ENCODE assay signal across 9 cellular contexts in genomic region chr18:59881728-59882685, GRCh38. TPM values are rescaled to one million over a fixed set of nuclear protein-coding genes. Genes with fewer than 3 reads are reported as not detected.
A peak's percentile ranks its signal among the peaks of the same experiment; 100 is the strongest.
DNase-seq lines count a peak whose midpoint lies in the region; ATAC-seq and TF ChIP-seq lines count a peak whose summit lies in the region.
"Had no signal": no experiment of that assay in that cellular context is flagged by ENCODE, and none has a peak within 500 bp of the region (broad histone marks: within the 10 kb centered on the region; RNA-seq: fewer than 3 reads in every experiment).

No MANE protein-coding gene starts in this region.

- TF ChIP-seq CTCF in sigmoid colon (IDR thresholded peaks at IDR 0.05): no peak
- no peak for TF ChIP-seq CTCF in gastroesophageal sphincter (IDR thresholded peaks at IDR 0.05)

- no peaks in the 10 kb centered on the region for H3K27me3 ChIP-seq in sigmoid colon
- H3K27me3 ChIP-seq in gastroesophageal sphincter: no peaks in the 10 kb centered on the region

- H3K4me3 ChIP-seq in sigmoid colon (no peak overlapping the region), gastroesophageal sphincter (peak overlapping the region in 1 of 2 donors; percentile 7)

- peak; percentile 32 for DNase-seq in NCI-H2171 treated with DMSO at 0.1 percent for 48 hours (lab: John Stamatoyannopoulos, UW)
- DNase-seq in NCI-H2171 (lab: John Stamatoyannopoulos, UW): no peak
- DNase-seq in SKM-1 treated with dmso at 0.1 percent for 144 hours (lab: John Stamatoyannopoulos, UW; ENCODE audit: unreplicated experiment): peak; percentile 69
- peak; percentile 30 for DNase-seq in fibroblast of gingiva (ENCODE audit: low read depth)
- DNase-seq in sigmoid colon: no peak
- no peak for DNase-seq in midbrain (lab: John Stamatoyannopoulos, UW)

- TF ChIP-seq EP300 in sigmoid colon (IDR thresholded peaks at IDR 0.05) (no peak), gastroesophageal sphincter (IDR thresholded peaks at IDR 0.05) (no peak)

- WGBS in sigmoid colon, 2 donors: 5 to 25% methylated on average over 11 of the region's 11 CpGs
- WGBS in gastroesophageal sphincter (ENCODE audit: low coverage in 1 of 2), 2 donors: 32 to 36% methylated on average over 8 to 11 of the region's 11 CpGs

- H3K36me3 ChIP-seq in sigmoid colon (no peaks in the 10 kb centered on the region), gastroesophageal sphincter (no peaks in the 10 kb centered on the region)

- H3K9me3 ChIP-seq in sigmoid colon (no peaks in the 10 kb centered on the region), gastroesophageal sphincter (no peaks in the 10 kb centered on the region)

- intact Hi-C loops in sigmoid colon (cut with DNase I): no loop called here

- peaks cover 0 to 16% (median 2%) of the 10 kb centered on the region in 4 donors for H3K4me1 ChIP-seq in sigmoid colon
- H3K4me1 ChIP-seq in gastroesophageal sphincter: no peaks in the 10 kb centered on the region

- ATAC-seq in HG03378 (IDR thresholded peaks at IDR 0.05; ENCODE audit: unreplicated experiment) (peak; percentile 29), gastroesophageal sphincter (no peak)
- ATAC-seq: CD8-positive, alpha-beta T cell had no signal

- TF ChIP-seq POLR2A in sigmoid colon (IDR thresholded peaks at IDR 0.05) (no peak), gastroesophageal sphincter (IDR thresholded peaks at IDR 0.05) (no peak)

- peak overlapping the region; percentile 27 to 31 (median 30) for H3K27ac ChIP-seq in sigmoid colon
- H3K27ac ChIP-seq in gastroesophageal sphincter: no peak overlapping the region

RNA-seq across cellular contexts. Expression of gene PMAIP1, which starts 17.8 kb away (rescaled TPM):
- total RNA-seq in sigmoid colon (1 to 10 TPM in 2 of 4 donors, under 1 TPM in 1, not detected in 1; 0.99 to 9.5 (median 1.1) TPM), gastroesophageal sphincter (1 to 10 TPM in 3 of 4 donors, not detected in 1; 1.2 to 2.7 (median 1.3) TPM)
- polyA plus RNA-seq in sigmoid colon: 1 to 10 TPM; 1.8 to 8.8 (median 6.9) TPM

Comparison
In these comparisons a context has a peak if more than half of its experiments do, and no peak if none do; other contexts are left out.
1. DNase-seq: peak in NCI-H2171 treated with DMSO at 0.1 percent for 48 hours (single experiment), SKM-1 treated with dmso at 0.1 percent for 144 hours (single experiment) and fibroblast of gingiva (single experiment); none in NCI-H2171 (single experiment), sigmoid colon (single experiment) and midbrain (single experiment).
2. H3K27ac ChIP-seq: peak in sigmoid colon (4 of 4); none in gastroesophageal sphincter (0 of 4).